ENCODE assay signal across 16 cellular contexts in the genomic region with DNA sequence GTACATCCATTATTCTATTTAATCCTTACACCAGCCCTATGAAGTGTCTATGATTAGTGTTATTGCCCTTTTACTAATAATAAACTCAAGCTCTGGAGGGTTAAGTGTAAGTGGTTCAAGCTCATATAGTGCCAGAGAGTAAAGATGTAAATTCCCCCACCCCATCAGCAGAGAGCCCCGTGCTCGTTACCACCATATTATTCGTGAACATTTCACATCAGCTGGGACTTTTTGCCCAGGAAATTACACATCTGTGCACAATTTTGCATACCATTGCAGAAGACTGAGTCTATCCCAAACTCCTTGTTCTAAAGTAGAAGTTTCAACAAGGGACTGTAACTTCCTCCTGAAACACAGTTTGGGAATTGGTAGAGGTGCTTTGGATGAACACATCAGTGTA.
DNase-seq lines count a peak whose midpoint lies in the region; ATAC-seq, FAIRE-seq and TF ChIP-seq lines count a peak whose summit lies in the region.
"Had no signal": no experiment of that assay in that cellular context is flagged by ENCODE, and none has a peak within 500 bp of the region (broad histone marks: within the 10 kb centered on the region; RNA-seq: fewer than 3 reads in every experiment).

No MANE protein-coding gene starts in this region.

- no peak overlapping the region for H2AFZ ChIP-seq in HepG2 (ENCODE audit: low read length)

- H3K4me2 ChIP-seq in HepG2 (ENCODE audit: low read depth, low read length): no peak overlapping the region

- H3K4me3 ChIP-seq in HepG2 (replicated peaks in 1 of 3; ENCODE audit: insufficient read depth in 1 of 3, low read depth in 2 of 3, low read length in 3 of 3) (no peak overlapping the region), right lobe of liver (no peak overlapping the region)

- CTCF ChIA-PET in HepG2 (lab: Yijun Ruan, JAX; ENCODE audit: low intra/inter-chr PET ratio, low total read pairs): no interaction called here

- TF ChIP-seq EP300 in HepG2 (IDR thresholded peaks at IDR 0.05; ENCODE audit: low read depth in 2 of 2, low read length in 2 of 2): no peak
- TF ChIP-seq EP300 in HepG2 (CRISPR knock-in tag; IDR thresholded peaks at IDR 0.05; ENCODE audit: borderline replicate concordance): no peak

- H3K36me3 Mint-ChIP-seq in memory B cell: no peaks in the 10 kb centered on the region
- H3K36me3 Mint-ChIP-seq: CD4-positive, alpha-beta memory T cell had no signal

- H3K4me1 Mint-ChIP-seq in memory B cell: peaks cover 32% of the 10 kb centered on the region

- H3K27ac Mint-ChIP-seq in memory B cell: no peak overlapping the region
- H3K27ac Mint-ChIP-seq: HFFc6 had no signal

- WGBS in HepG2 (ENCODE audit: low lambda C conversion rate): 89% methylated on average over 3 of the region's 3 CpGs
- WGBS in right lobe of liver (ENCODE audit: insufficient coverage, low coverage, low lambda C conversion rate, missing lambda C conversion rate): 85% methylated on average over 3 of the region's 3 CpGs

- FAIRE-seq in HepG2 (lab: Jason Lieb, UNC) (no peak), urothelium cell line (lab: Jason Lieb, UNC) (no peak)
- FAIRE-seq: G401.6 had no signal

- H3K9me3 ChIP-seq in HepG2 (ENCODE audit: low read length) (no peaks in the 10 kb centered on the region), right lobe of liver (no peaks in the 10 kb centered on the region)

- H3K9ac ChIP-seq in HepG2 (ENCODE audit: insufficient read depth, low read depth, low read length): no peak overlapping the region

- no TSS peak for BruUV-seq in HepG2 (replicated peaks; lab: Mats Ljungman, UMichigan)

- no peaks in the 10 kb centered on the region for H3K9me3 Mint-ChIP-seq in memory B cell
- H3K9me3 Mint-ChIP-seq: CD4-positive, alpha-beta memory T cell; HFFc6 had no signal

- no peak overlapping the region for H3K4me3 Mint-ChIP-seq in memory B cell
- H3K4me3 Mint-ChIP-seq: CD4-positive, alpha-beta memory T cell; HFFc6 had no signal

- ATAC-seq in HepG2 (no peak), right lobe of liver (no peak), memory B cell (ENCODE audit: low read depth) (peak; percentile 58), Right ventricle myocardium inferior (no peak)

- intact Hi-C loops in HepG2 (cut with micrococcal nuclease; ENCODE audit: unreplicated experiment) (no loop called here), right lobe of liver (cut with DNase I) (no loop called here), Right ventricle myocardium inferior (cut with DNase I) (no loop called here)

- no peak overlapping the region for H3K27ac ChIP-seq in HepG2 (ENCODE audit: extremely low read length, insufficient read depth, low read length)
- H3K27ac ChIP-seq in right lobe of liver: no peak overlapping the region
- H3K27ac ChIP-seq in VCaP: peak overlapping the region; percentile 99

- H4K20me1 ChIP-seq in HepG2 (ENCODE audit: insufficient read depth, low read length): no peaks in the 10 kb centered on the region

- POLR2A ChIA-PET in HepG2 (lab: Yijun Ruan, JAX): no interaction called here

- H3K27me3 ChIP-seq in HepG2 (ENCODE audit: control insufficient read depth in 1 of 2, insufficient read depth in 2 of 2, low read length in 2 of 2) (no peaks in the 10 kb centered on the region), right lobe of liver (no peaks in the 10 kb centered on the region)

- DNase-seq in HepG2 (ENCODE audit: low spot score) (no peak), right lobe of liver (no peak), memory B cell (ENCODE audit: low spot score in 2 of 2) (no peak), urothelium cell line (ENCODE audit: low spot score) (no peak), EL (no peak), Right ventricle myocardium inferior (ENCODE audit: missing footprints) (no peak)
- DNase-seq: ACHN; C1 segment of cervical spinal cord; CD4-positive, alpha-beta memory T cell; DMS79; HCEC 1CT; HFFc6; IMR-90; KG1 had no signal

- H3K79me2 ChIP-seq in HepG2 (ENCODE audit: insufficient read depth, low read length): no peaks in the 10 kb centered on the region

- H3K4me1 ChIP-seq in HepG2 (ENCODE audit: insufficient read depth, low read length) (peaks cover 37% of the 10 kb centered on the region), right lobe of liver (no peaks in the 10 kb centered on the region)

- no peaks in the 10 kb centered on the region for H3K36me3 ChIP-seq in HepG2 (replicated peaks in 1 of 2; ENCODE audit: control insufficient read depth in 1 of 2, insufficient read depth in 2 of 2, low read length in 2 of 2)
- no peaks in the 10 kb centered on the region for H3K36me3 ChIP-seq in right lobe of liver

- TF ChIP-seq RAD21 in HepG2 (CRISPR knock-in tag; IDR thresholded peaks at IDR 0.05): no peak

- TF ChIP-seq CTCF in HepG2 (CRISPR knock-in tag; IDR thresholded peaks at IDR 0.05) (no peak), right lobe of liver (IDR thresholded peaks at IDR 0.05) (no peak), VCaP (conservative IDR thresholded peaks at IDR 0.05) (no peak)

- TF ChIP-seq POLR2A in HepG2 (IDR thresholded peaks at IDR 0.05; ENCODE audit: insufficient read depth in 1 of 2, low read depth in 2 of 2, low read length in 2 of 2): no peak
- no peak for TF ChIP-seq POLR2A in right lobe of liver (IDR thresholded peaks at IDR 0.05)

- no peaks in the 10 kb centered on the region for H3K27me3 Mint-ChIP-seq in memory B cell
- H3K27me3 Mint-ChIP-seq: CD4-positive, alpha-beta memory T cell had no signal

- in situ Hi-C loops in HepG2 (cut with HindIII; ENCODE audit: extremely low pct_ligation_motif_present, low pct_unique_long_range_greater_than_20kb): no loop called here

TF ChIP-seq in HepG2, 621 proteins besides CTCF, POLR2A, EP300 and RAD21:
- TF ChIP-seq FOXA3 (CRISPR knock-in tag; IDR thresholded peaks at IDR 0.05) (no peak), ZNF589 (CRISPR knock-in tag; conservative IDR thresholded peaks at IDR 0.05) (no peak), ZNF382 (CRISPR knock-in tag; IDR thresholded peaks at IDR 0.05; ENCODE audit: borderline replicate concordance) (0 out of 2 replicates have a peak, but pooled peaks have one; percentile 40), ZNF124 (CRISPR knock-in tag; IDR thresholded peaks at IDR 0.05) (no peak), ZNF160 (CRISPR knock-in tag; IDR thresholded peaks at IDR 0.05) (no peak)
- TF ChIP-seq, protein P1, sequence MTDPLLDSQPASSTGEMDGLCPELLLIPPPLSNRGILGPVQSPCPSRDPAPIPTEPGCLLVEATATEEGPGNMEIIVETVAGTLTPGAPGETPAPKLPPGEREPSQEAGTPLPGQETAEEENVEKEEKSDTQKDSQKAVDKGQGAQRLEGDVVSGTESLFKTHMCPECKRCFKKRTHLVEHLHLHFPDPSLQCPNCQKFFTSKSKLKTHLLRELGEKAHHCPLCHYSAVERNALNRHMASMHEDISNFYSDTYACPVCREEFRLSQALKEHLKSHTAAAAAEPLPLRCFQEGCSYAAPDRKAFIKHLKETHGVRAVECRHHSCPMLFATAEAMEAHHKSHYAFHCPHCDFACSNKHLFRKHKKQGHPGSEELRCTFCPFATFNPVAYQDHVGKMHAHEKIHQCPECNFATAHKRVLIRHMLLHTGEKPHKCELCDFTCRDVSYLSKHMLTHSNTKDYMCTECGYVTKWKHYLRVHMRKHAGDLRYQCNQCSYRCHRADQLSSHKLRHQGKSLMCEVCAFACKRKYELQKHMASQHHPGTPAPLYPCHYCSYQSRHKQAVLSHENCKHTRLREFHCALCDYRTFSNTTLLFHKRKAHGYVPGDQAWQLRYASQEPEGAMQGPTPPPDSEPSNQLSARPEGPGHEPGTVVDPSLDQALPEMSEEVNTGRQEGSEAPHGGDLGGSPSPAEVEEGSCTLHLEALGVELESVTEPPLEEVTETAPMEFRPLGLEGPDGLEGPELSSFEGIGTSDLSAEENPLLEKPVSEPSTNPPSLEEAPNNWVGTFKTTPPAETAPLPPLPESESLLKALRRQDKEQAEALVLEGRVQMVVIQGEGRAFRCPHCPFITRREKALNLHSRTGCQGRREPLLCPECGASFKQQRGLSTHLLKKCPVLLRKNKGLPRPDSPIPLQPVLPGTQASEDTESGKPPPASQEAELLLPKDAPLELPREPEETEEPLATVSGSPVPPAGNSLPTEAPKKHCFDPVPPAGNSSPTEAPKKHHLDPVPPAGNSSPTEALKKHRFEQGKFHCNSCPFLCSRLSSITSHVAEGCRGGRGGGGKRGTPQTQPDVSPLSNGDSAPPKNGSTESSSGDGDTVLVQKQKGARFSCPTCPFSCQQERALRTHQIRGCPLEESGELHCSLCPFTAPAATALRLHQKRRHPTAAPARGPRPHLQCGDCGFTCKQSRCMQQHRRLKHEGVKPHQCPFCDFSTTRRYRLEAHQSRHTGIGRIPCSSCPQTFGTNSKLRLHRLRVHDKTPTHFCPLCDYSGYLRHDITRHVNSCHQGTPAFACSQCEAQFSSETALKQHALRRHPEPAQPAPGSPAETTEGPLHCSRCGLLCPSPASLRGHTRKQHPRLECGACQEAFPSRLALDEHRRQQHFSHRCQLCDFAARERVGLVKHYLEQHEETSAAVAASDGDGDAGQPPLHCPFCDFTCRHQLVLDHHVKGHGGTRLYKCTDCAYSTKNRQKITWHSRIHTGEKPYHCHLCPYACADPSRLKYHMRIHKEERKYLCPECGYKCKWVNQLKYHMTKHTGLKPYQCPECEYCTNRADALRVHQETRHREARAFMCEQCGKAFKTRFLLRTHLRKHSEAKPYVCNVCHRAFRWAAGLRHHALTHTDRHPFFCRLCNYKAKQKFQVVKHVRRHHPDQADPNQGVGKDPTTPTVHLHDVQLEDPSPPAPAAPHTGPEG (CRISPR knock-in tag; IDR thresholded peaks at IDR 0.05): no peak
